8 cellular contexts compared by ENCODE assay signal in the genomic region with DNA sequence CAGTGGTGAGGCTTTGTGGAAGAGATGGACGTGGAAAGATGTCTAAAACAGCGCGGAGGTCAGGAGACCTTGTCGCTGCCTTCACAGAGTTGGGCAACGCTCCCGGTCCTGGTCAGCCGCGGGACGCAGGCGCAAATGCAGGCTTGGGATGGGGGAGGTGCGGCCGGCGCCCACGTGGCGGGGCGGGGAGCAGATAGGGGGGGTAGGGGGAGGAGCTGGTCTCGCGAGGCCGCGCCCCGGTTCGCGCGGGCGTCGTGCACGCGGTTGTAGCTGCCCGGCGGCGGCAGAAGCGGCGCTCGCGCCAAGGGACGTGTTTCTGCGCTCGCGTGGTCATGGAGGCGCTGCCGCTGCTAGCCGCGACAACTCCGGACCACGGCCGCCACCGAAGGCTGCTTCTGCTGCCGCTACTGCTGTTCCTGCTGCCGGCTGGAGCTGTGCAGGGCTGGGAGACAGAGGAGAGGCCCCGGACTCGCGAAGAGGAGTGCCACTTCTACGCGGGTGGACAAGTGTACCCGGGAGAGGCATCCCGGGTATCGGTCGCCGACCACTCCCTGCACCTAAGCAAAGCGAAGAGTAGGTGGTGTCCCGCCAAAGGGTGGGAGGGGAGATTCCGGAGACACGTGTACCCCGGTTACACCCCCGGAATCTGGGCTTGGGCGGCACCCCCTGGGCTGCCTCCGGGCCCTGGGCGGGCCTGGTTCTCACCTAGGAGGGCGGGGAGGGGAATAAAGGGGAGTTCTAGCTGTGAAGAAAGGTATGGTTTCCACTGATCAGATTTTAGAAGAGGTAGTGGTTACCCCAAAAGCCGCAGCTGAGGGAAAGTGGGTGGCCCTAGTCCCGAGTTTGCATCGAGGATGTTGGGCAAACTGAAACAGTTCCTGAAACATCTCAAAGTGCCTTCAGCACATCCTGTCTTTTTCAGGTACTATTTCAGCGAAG. TPM values are rescaled to one million over a fixed set of nuclear protein-coding genes. Genes with fewer than 3 reads are reported as not detected.
DNase-seq lines count a peak whose midpoint lies in the region; ATAC-seq, FAIRE-seq and TF ChIP-seq lines count a peak whose summit lies in the region.

A gene (plus strand): TSS at position 255 of the 939 bp plus-strand sequence. CDS start 78 bp downstream, at position 333.

- H3K27me3 ChIP-seq in psoas muscle (ENCODE audit: insufficient read depth in 3 of 3, low read length in 2 of 3): no peaks in the 10 kb centered on the region

- peak; percentile 80 for TF ChIP-seq POLR2A in GM12892 (IDR thresholded peaks at IDR 0.05; ENCODE audit: low read depth, low read length)

- H3K27ac ChIP-seq in psoas muscle: peak within 1 kb of the TSS; percentile 78
- H3K27ac ChIP-seq in urinary bladder (ENCODE audit: low read depth): peak within 1 kb of the TSS; percentile 87

- intact Hi-C loops in T-helper 1 cell treated with Interleukin-12 subunit alpha and Interleukin-12 subunit beta and Interleukin-4 antibody, amounts not matched to agents 30 ng/mL and 1 ng/mL, for 36 hours (cut with micrococcal nuclease): loop anchor here (1.0 to 10.0 kb wide), 10 partner anchors 30 to 1693 kb away; a partner anchor contains a TSS
- intact Hi-C loops in left ventricle myocardium superior (cut with micrococcal nuclease) (no loop called here), psoas muscle (cut with DNase I) (no loop called here)

- peak; percentile 91 for FAIRE-seq in GM12892 (lab: Jason Lieb, UNC)

- no peak for TF ChIP-seq CTCF in psoas muscle (IDR thresholded peaks at IDR 0.05)

- peak; percentile 43 for DNase-seq in GM12892 (ENCODE audit: insufficient read length)
- DNase-seq in NCI-H1436 (lab: John Stamatoyannopoulos, UW): peak; percentile 48
- peak; percentile 46 for DNase-seq in amniotic stem cell (lab: John Stamatoyannopoulos, UW)
- DNase-seq in left ventricle myocardium superior: peak; percentile 94
- peak; percentile 90 to 95 for DNase-seq in psoas muscle

- H3K4me3 ChIP-seq in psoas muscle (peak within 1 kb of the TSS; percentile 74), urinary bladder (ENCODE audit: low read depth, low read length) (peak within 1 kb of the TSS; percentile 56)

- peak; percentile 80 for ATAC-seq in HG02798 (IDR thresholded peaks at IDR 0.05; ENCODE audit: poor library complexity, unreplicated experiment)
- ATAC-seq in left ventricle myocardium superior: peak; percentile 100
- peak; percentile 97 to 100 (median 99) for ATAC-seq in psoas muscle

- 0 to 30% (median 0%) methylated on average over 23 to 72 of the region's 73 CpGs for WGBS in psoas muscle, 3 donors
- under 1% methylated on average over 71 of the region's 73 CpGs for WGBS in urinary bladder

- no peaks in the 10 kb centered on the region for H3K9me3 ChIP-seq in psoas muscle

- peaks cover 0 to 11% of the 10 kb centered on the region in 2 donors for H3K36me3 ChIP-seq in psoas muscle (ENCODE audit: insufficient read depth in 1 of 2, low read depth in 1 of 2)
- H3K36me3 ChIP-seq in urinary bladder (ENCODE audit: insufficient read depth): no peaks in the 10 kb centered on the region

- H3K4me1 ChIP-seq in psoas muscle: no peaks in the 10 kb centered on the region
- no peaks in the 10 kb centered on the region for H3K4me1 ChIP-seq in urinary bladder (ENCODE audit: insufficient read depth)

RNA-seq across cellular contexts. Expression of the gene that starts here (rescaled TPM):
- 58.7 TPM for polyA plus RNA-seq in GM12892 (2012; ENCODE audit: missing spikeins)
- total RNA-seq in T-helper 1 cell treated with Interleukin-12 subunit alpha and Interleukin-12 subunit beta and Interleukin-4 antibody, amounts not matched to agents 30 ng/mL and 1 ng/mL, for 36 hours: 32.1 and 35.3 TPM in 2 replicates
- total RNA-seq in left ventricle myocardium superior (43.6 TPM), psoas muscle (10 to 100 TPM; 15.4 to 31.8 (median 23.9) TPM), urinary bladder (206 TPM)
- polyA plus RNA-seq in psoas muscle (100 to 1,000 TPM in 1 of 3 donors, 10 to 100 TPM in 2; 33.0 to 103 (median 36.6) TPM), urinary bladder (85.4 TPM)

Comparison
In these comparisons a context has a peak if more than half of its experiments do, and no peak if none do; other contexts are left out.
1. Peak in every context shown above with its lines: DNase-seq, ATAC-seq, H3K4me3 ChIP-seq and H3K27ac ChIP-seq.
2. DNase-seq: peak in every context shown above with its lines; median percentile 94 in left ventricle myocardium superior; 92 in psoas muscle; 48 in NCI-H1436; 46 in amniotic stem cell; 43 in GM12892.